ENCODE assay signal across 11 cellular contexts in the genomic region with DNA sequence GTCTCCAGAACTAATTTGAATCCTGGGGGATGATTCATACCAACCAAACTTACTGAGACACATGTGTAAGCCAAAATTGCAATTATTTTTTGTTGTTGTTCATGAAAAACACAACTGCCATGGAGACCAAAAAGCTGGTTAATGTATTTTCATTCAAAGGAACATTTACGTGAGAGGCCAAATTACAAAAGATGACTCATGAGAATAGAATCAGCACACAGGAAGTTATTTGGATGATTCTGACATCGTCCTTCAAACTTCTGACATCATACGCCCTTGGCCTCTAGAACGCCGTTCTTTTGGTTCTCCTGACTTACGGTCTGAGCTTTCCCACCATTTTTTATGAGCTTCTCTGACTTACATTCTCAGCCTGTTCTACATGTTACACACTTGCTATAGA. TPM values are rescaled to one million over a fixed set of nuclear protein-coding genes. Genes with fewer than 3 reads are reported as not detected.
DNase-seq lines count a peak whose midpoint lies in the region; ATAC-seq and TF ChIP-seq lines count a peak whose summit lies in the region.
"Had no signal": no experiment of that assay in that cellular context is flagged by ENCODE, and none has a peak within 500 bp of the region (broad histone marks: within the 10 kb centered on the region; RNA-seq: fewer than 3 reads in every experiment).

No MANE protein-coding gene starts in this region.

- TF ChIP-seq EP300 in sigmoid colon (IDR thresholded peaks at IDR 0.05) = no peak

- H3K4me3 ChIP-seq in adipocyte (ENCODE audit: low read length) (no peak overlapping the region), sigmoid colon (no peak overlapping the region)
- H3K4me3 ChIP-seq: prostate gland had no signal

- TF ChIP-seq POLR2A in sigmoid colon (IDR thresholded peaks at IDR 0.05) = no peak

- no peak for TF ChIP-seq CTCF in sigmoid colon (IDR thresholded peaks at IDR 0.05)

- peak overlapping the region; percentile 27 to 70 (median 55) for H3K27ac ChIP-seq in sigmoid colon
- H3K27ac ChIP-seq: prostate gland had no signal

- H3K36me3 ChIP-seq in adipocyte (ENCODE audit: control insufficient read depth, insufficient read depth, low read length, severe bottlenecking) (no peaks in the 10 kb centered on the region), sigmoid colon (no peaks in the 10 kb centered on the region)
- H3K36me3 ChIP-seq: prostate gland had no signal

- no peak overlapping the region for H3K9ac ChIP-seq in adipocyte (ENCODE audit: low read length)

- WGBS in sigmoid colon, 2 donors = 80 to 84% methylated on average over 6 of the region's 6 CpGs

- peak; percentile 72 for DNase-seq in GM04503 (ENCODE audit: low read depth)
- DNase-seq in adipocyte (ENCODE audit: low read depth) = peak; percentile 25
- peak; percentile 50 for DNase-seq in fibroblast of peridontal ligament (ENCODE audit: extremely low read depth)
- no peak for DNase-seq in sigmoid colon
- no peak for DNase-seq in NCI-H526 treated with DMSO at 0.1 percent for 48 hours (lab: John Stamatoyannopoulos, UW)
- DNase-seq in posterior vena cava (ENCODE audit: low spot score) = no peak
- DNase-seq: endodermal cell; stimulated activated CD4-positive, alpha-beta T cell treated with anti-CD3 and anti-CD28 coated beads, Interleukin-4, amount 100 ng/mL, for 24 hours had no signal

- H3K4me1 ChIP-seq in adipocyte (ENCODE audit: control insufficient read depth, insufficient read depth, low read length) (peaks cover 41% of the 10 kb centered on the region), sigmoid colon (peaks cover 0 to 44% (median 34%) of the 10 kb centered on the region in 4 donors)
- H3K4me1 ChIP-seq: prostate gland had no signal

- ATAC-seq in GM21619 (IDR thresholded peaks at IDR 0.05; ENCODE audit: unreplicated experiment) (no peak), esophagus mucosa (no peak)

- intact Hi-C loops in sigmoid colon (cut with DNase I) = no loop called here
- intact Hi-C loops in posterior vena cava (cut with DNase I) = no loop called here

- H3K9me3 ChIP-seq in adipocyte (ENCODE audit: control insufficient read depth, low read length) (peaks cover 5% of the 10 kb centered on the region), sigmoid colon (no peaks in the 10 kb centered on the region)
- H3K9me3 ChIP-seq: prostate gland had no signal

- H3K27me3 ChIP-seq in adipocyte (replicated peaks; ENCODE audit: control insufficient read depth, insufficient read depth, low read length) = no peaks in the 10 kb centered on the region
- H3K27me3 ChIP-seq in sigmoid colon = no peaks in the 10 kb centered on the region

RNA-seq across cellular contexts. Expression of a gene that starts 3.0 kb away (rescaled TPM):
- total RNA-seq in sigmoid colon = 10 to 100 TPM; 53.6 to 75.3 (median 67.2) TPM
- polyA plus RNA-seq in sigmoid colon = 10 to 100 TPM in 2 of 3 donors, 1 to 10 TPM in 1; 5.8 to 12.0 (median 10.1) TPM
- total RNA-seq in esophagus mucosa = 14.6 TPM
- 10 to 100 TPM; 53.5 to 60.9 TPM for total RNA-seq in posterior vena cava

Comparison
In these comparisons a context has a peak if more than half of its experiments do, and no peak if none do; other contexts are left out.
1. DNase-seq: peak in GM04503 (single experiment), adipocyte (single experiment) and fibroblast of peridontal ligament (single experiment); none in sigmoid colon (single experiment), NCI-H526 treated with DMSO at 0.1 percent for 48 hours (single experiment) and posterior vena cava (single experiment).